8 cellular contexts compared by ENCODE assay signal in genomic region chr1:31065310-31066217, GRCh38.
DNase-seq lines count a peak whose midpoint lies in the region; ATAC-seq and TF ChIP-seq lines count a peak whose summit lies in the region.

PUM1 (minus strand) TSS chr1:31065717; CDS start chr1:31059566, 6,151 bp downstream.

- peak; percentile 98 for DNase-seq in AG08396 (ENCODE audit: low spot score)
- DNase-seq in NCI-H345 (lab: John Stamatoyannopoulos, UW), result peak; percentile 99
- DNase-seq in activated CD4-positive, CD25-positive, alpha-beta regulatory T cell (lab: John Stamatoyannopoulos, UW), result peak; percentile 94 to 97 (median 94)
- DNase-seq in central memory CD4-positive, alpha-beta T cell, result peak; percentile 98
- peak; percentile 97 for DNase-seq in iris pigment epithelial cell (ENCODE audit: low read depth)
- DNase-seq in stimulated activated CD4-positive, alpha-beta T cell treated with anti-CD3 and anti-CD28 coated beads, Interleukin-12 subunit alpha, Interleukin-12 subunit beta, amount 100 ng/mL, for 4 hours, result peak; percentile 98

- peak; percentile 91 for ATAC-seq in HG03196 (IDR thresholded peaks at IDR 0.05; ENCODE audit: unreplicated experiment)

- in situ Hi-C loops in GM18951 (cut with MboI; ENCODE audit: low sequenced_read_pairs, unreplicated experiment), result no loop called here

- TF ChIP-seq POLR2A in GM18951 (IDR thresholded peaks at IDR 0.05; ENCODE audit: extremely low read depth, insufficient read depth, insufficient read length), result peak; percentile 93

Comparison
In these comparisons a context has a peak if more than half of its experiments do, and no peak if none do; other contexts are left out.
1. Peak in every context shown above with its lines: DNase-seq and ATAC-seq.